ENCODE assay signal across 9 cellular contexts in the genomic region with DNA sequence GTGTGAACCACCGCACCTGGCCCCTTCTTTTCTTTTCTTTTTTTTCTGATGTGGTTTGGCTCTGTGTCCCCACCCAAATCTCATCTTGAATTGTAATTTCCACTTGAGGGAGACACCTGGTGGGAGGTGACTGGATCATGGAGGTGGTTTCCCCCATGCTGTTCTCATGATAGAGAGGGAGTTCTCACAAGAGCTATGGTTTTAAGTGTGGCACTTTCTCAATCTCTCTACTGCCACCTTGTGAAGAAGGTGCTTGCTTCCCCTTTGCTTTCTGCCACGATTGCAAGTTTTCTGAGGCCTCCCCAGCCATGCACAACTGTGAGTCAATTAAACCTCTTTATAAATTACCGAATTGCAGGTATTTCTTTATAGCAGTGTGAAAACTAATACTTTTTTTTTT. TPM values are rescaled to one million over a fixed set of nuclear protein-coding genes. Genes with fewer than 3 reads are reported as not detected.
DNase-seq lines count a peak whose midpoint lies in the region; ATAC-seq and TF ChIP-seq lines count a peak whose summit lies in the region.
"Had no signal": no experiment of that assay in that cellular context is flagged by ENCODE, and none has a peak within 500 bp of the region (broad histone marks: within the 10 kb centered on the region; RNA-seq: fewer than 3 reads in every experiment).

No MANE protein-coding gene starts in this region.

- H3K4me1 ChIP-seq in body of pancreas (peaks cover 17% of the 10 kb centered on the region), lower lobe of right lung (peaks cover 14% of the 10 kb centered on the region)

- H3K4me3 ChIP-seq in body of pancreas (no peak overlapping the region), lower lobe of right lung (no peak overlapping the region)

- no peak overlapping the region for H3K27ac ChIP-seq in body of pancreas
- H3K27ac ChIP-seq in lower lobe of right lung: no peak overlapping the region

- no peaks in the 10 kb centered on the region for H3K36me3 ChIP-seq in body of pancreas (replicated peaks in 1 of 2; ENCODE audit: insufficient read depth in 1 of 2, low read depth in 2 of 2)
- no peaks in the 10 kb centered on the region for H3K36me3 ChIP-seq in lower lobe of right lung

- 45 to 56% methylated on average over 3 of the region's 3 CpGs for WGBS in body of pancreas, 2 donors

- peak; percentile 8 for DNase-seq in activated naive CD4-positive, alpha-beta T cell treated with Interleukin-2 at 50 U/mL for 16 hours
- DNase-seq in activated naive CD4-positive, alpha-beta T cell treated with anti-CD3 and anti-CD28 coated beads, Interleukin-2, amount 50 U/mL, for 16 hours: no peak
- peak; percentile 14 to 47 for DNase-seq in NCI-H526 (lab: John Stamatoyannopoulos, UW)
- peak in 2 of 4 donors; percentile 23 to 38 for DNase-seq in body of pancreas
- DNase-seq in renal cortical epithelial cell (ENCODE audit: low read depth): peak; percentile 73
- DNase-seq in lower lobe of right lung: no peak
- DNase-seq: Right ventricle myocardium superior had no signal

- TF ChIP-seq CTCF in body of pancreas (IDR thresholded peaks at IDR 0.05) (peak; percentile 14 to 56 (median 43)), lower lobe of right lung (IDR thresholded peaks at IDR 0.05) (no peak)

- no peak for TF ChIP-seq POLR2A in body of pancreas (IDR thresholded peaks at IDR 0.05)

- no peaks in the 10 kb centered on the region for H3K9me3 ChIP-seq in body of pancreas
- no peaks in the 10 kb centered on the region for H3K9me3 ChIP-seq in lower lobe of right lung

- ATAC-seq in body of pancreas (no peak), HG03571 (IDR thresholded peaks at IDR 0.05; ENCODE audit: unreplicated experiment) (no peak), GM18861 (IDR thresholded peaks at IDR 0.05; ENCODE audit: unreplicated experiment) (no peak), lower lobe of right lung (no peak)

- H3K27me3 ChIP-seq in body of pancreas: no peaks in the 10 kb centered on the region
- H3K27me3 ChIP-seq in lower lobe of right lung (ENCODE audit: low read depth): no peaks in the 10 kb centered on the region

- intact Hi-C loops in body of pancreas (cut with DNase I) (no loop called here), lower lobe of right lung (cut with DNase I) (no loop called here)

RNA-seq across cellular contexts. Expression of a gene that starts 4.9 kb away (rescaled TPM):
- 10 to 100 TPM; 14.8 to 16.3 TPM for total RNA-seq in body of pancreas
- 9.2 and 26.0 TPM in 2 replicates for total RNA-seq in renal cortical epithelial cell
- total RNA-seq in lower lobe of right lung: 44.2 TPM

RNA-seq across cellular contexts. Expression of a gene that starts 10.3 kb away (rescaled TPM):
- 10 to 100 TPM; 45.5 to 50.1 TPM for total RNA-seq in body of pancreas
- 77.6 and 84.0 TPM in 2 replicates for total RNA-seq in renal cortical epithelial cell
- total RNA-seq in lower lobe of right lung: 47.0 TPM

RNA-seq across cellular contexts. Expression of a gene that starts 27.6 kb away (rescaled TPM):
- total RNA-seq in body of pancreas (10 to 100 TPM in 1 of 2 donors, 1 to 10 TPM in 1; 3.4 to 13.8 TPM), renal cortical epithelial cell (2.6 and 6.4 TPM in 2 replicates), lower lobe of right lung (1.7 TPM)

RNA-seq across cellular contexts. Expression of a gene that starts 33.5 kb away (rescaled TPM):
- 1 to 10 TPM in 1 of 2 donors, under 1 TPM in 1; 0.99 to 3.4 TPM for total RNA-seq in body of pancreas
- 7.8 and 7.9 TPM in 2 replicates for total RNA-seq in renal cortical epithelial cell
- 3.1 TPM for total RNA-seq in lower lobe of right lung

RNA-seq across cellular contexts. Expression of a gene that starts 55.5 kb away (rescaled TPM):
- total RNA-seq in body of pancreas: 1 to 10 TPM in 1 of 2 donors, under 1 TPM in 1; 0.99 to 2.1 TPM
- 20.3 and 37.3 TPM in 2 replicates for total RNA-seq in renal cortical epithelial cell
- total RNA-seq in lower lobe of right lung: 14.8 TPM
- total RNA-seq: Right ventricle myocardium superior had no signal

Comparison
In these comparisons a context has a peak if more than half of its experiments do, and no peak if none do; other contexts are left out.
1. DNase-seq: peak in activated naive CD4-positive, alpha-beta T cell treated with Interleukin-2 at 50 U/mL for 16 hours (single experiment), NCI-H526 (2 of 2) and renal cortical epithelial cell (single experiment); none in activated naive CD4-positive, alpha-beta T cell treated with anti-CD3 and anti-CD28 coated beads, Interleukin-2, amount 50 U/mL, for 16 hours (single experiment) and lower lobe of right lung (single experiment).